In the genomic region with DNA sequence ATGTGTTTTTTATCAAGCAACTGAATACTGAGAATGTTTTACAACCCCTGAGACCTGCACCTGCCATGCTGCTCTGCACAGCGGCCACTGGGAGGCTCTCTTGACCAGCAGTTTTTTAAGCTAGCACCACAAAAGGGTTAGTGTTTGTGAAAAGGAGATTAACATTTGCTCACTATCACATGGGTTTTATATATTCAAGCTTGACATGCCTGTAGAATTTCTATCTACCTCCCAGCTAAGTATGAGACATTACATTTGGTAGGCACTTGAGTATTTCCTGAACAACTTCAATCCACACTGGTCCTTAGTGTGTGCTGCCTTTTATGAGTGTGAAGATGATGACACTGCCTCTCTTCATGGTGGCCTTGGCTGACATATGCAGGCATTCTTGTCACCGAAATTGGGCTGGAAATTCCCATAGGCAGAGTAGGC, we compare ENCODE assay signal across 8 cellular contexts.
DNase-seq lines count a peak whose midpoint lies in the region; ATAC-seq, FAIRE-seq and TF ChIP-seq lines count a peak whose summit lies in the region.

No MANE protein-coding gene starts in this region.

- H3K4me1 ChIP-seq in A549 (no peaks in the 10 kb centered on the region), stomach (peaks cover 0 to 12% (median 7%) of the 10 kb centered on the region in 4 donors)

- H3K4me2 ChIP-seq in A549 = no peak overlapping the region

- TF ChIP-seq POLR2A in A549 (IDR thresholded peaks at IDR 0.05; ENCODE audit: low read length) (no peak), stomach (IDR thresholded peaks at IDR 0.05) (no peak)

- 1% methylated on average over 2 of the region's 2 CpGs for WGBS in A549 (ENCODE audit: missing lambda C conversion rate)
- 18 to 36% (median 28%) methylated on average over 2 of the region's 2 CpGs for WGBS in stomach, 5 donors

- peak; percentile 73 for FAIRE-seq in A549 (lab: Jason Lieb, UNC)

- peak; percentile 68 to 77 for TF ChIP-seq RAD21 in A549 (conservative IDR thresholded peaks at IDR 0.05 in 1 of 2, IDR thresholded peaks at IDR 0.05 in 1 of 2)

- in situ Hi-C loops in GM13976 (cut with MboI; ENCODE audit: low sequenced_read_pairs, unreplicated experiment) = no loop called here

- no peaks in the 10 kb centered on the region for H3K9me3 ChIP-seq in A549
- no peaks in the 10 kb centered on the region for H3K9me3 ChIP-seq in stomach

- H3K27me3 ChIP-seq in stomach = no peaks in the 10 kb centered on the region

- H3K4me3 ChIP-seq in A549 (no peak overlapping the region), stomach (no peak overlapping the region)

- intact Hi-C loops in stomach (cut with DNase I; ENCODE audit: low total_unique reads) = loop anchor here (5.0 kb wide), 1 partner anchor 353 kb away; no protein-coding TSS in a partner anchor

- POLR2A ChIA-PET in A549 (lab: Yijun Ruan, JAX) = no interaction called here

- DNase-seq in A549 (ENCODE audit: low read depth in 1 of 2, low spot score in 1 of 2) (peak; percentile 10 to 44), GM13976 (ENCODE audit: low spot score) (no peak), RPMI7951 (ENCODE audit: low read depth) (peak; percentile 24), glomerular visceral epithelial cell (ENCODE audit: extremely low spot score) (peak; percentile 67), stomach (peak; percentile 43)
- DNase-seq in activated naive CD4-positive, alpha-beta T cell treated with anti-CD3 and anti-CD28 coated beads, Interleukin-2, amount 50 U/mL, for 16 hours = no peak
- DNase-seq in NK-92 treated with Interleukin-12 subunit alpha and Interleukin-12 subunit beta, amount 100 ng/mL, for 24 hours (lab: John Stamatoyannopoulos, UW) = no peak

- TF ChIP-seq CTCF in A549 (IDR thresholded peaks at IDR 0.05) (peak; percentile 45), GM13976 (IDR thresholded peaks at IDR 0.05; ENCODE audit: borderline replicate concordance, control extremely low read depth, extremely low read depth, insufficient read depth, missing control alignments) (peak; percentile 32), stomach (IDR thresholded peaks at IDR 0.05) (peak in 5 of 7 experiments; percentile 31 to 59 (median 53))

- ATAC-seq in A549 = peak; percentile 56 to 80; a peak in 4 of 6 replicates
- ATAC-seq in GM21723 (IDR thresholded peaks at IDR 0.05; ENCODE audit: unreplicated experiment) = no peak

- H3K36me3 ChIP-seq in stomach = no peaks in the 10 kb centered on the region

- TF ChIP-seq EP300 in A549 (IDR thresholded peaks at IDR 0.05) (no peak), stomach (IDR thresholded peaks at IDR 0.05) (no peak)

- CTCF ChIA-PET in A549 (lab: Yijun Ruan, JAX) = interaction anchor here (0.6 to 7.4 kb wide), 15 partner anchors 8 to 1623 kb away, joined by 3 to 48 read pairs (median 3); no protein-coding TSS in a partner anchor

- no peak overlapping the region for H3K27ac ChIP-seq in A549
- no peak overlapping the region for H3K27ac ChIP-seq in stomach

TF ChIP-seq in A549, 52 proteins besides CTCF, POLR2A, EP300 and RAD21:
- no peak for TF ChIP-seq PHF8 (IDR thresholded peaks at IDR 0.05; ENCODE audit: borderline replicate concordance, low read depth)
- no peak for TF ChIP-seq HDAC2 (IDR thresholded peaks at IDR 0.05)
- no peak for TF ChIP-seq NPAS2 (CRISPR knock-in tag; IDR thresholded peaks at IDR 0.05; ENCODE audit: borderline replicate concordance)
- TF ChIP-seq, protein P1, sequence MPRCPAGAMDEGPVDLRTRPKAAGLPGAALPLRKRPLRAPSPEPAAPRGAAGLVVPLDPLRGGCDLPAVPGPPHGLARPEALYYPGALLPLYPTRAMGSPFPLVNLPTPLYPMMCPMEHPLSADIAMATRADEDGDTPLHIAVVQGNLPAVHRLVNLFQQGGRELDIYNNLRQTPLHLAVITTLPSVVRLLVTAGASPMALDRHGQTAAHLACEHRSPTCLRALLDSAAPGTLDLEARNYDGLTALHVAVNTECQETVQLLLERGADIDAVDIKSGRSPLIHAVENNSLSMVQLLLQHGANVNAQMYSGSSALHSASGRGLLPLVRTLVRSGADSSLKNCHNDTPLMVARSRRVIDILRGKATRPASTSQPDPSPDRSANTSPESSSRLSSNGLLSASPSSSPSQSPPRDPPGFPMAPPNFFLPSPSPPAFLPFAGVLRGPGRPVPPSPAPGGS (IDR thresholded peaks at IDR 0.05) = no peak
- TF ChIP-seq NR3C1 (IDR thresholded peaks at IDR 0.05) = no peak
- peak; percentile 63 for TF ChIP-seq SMC3 (IDR thresholded peaks at IDR 0.05)
- no peak for TF ChIP-seq KDM5A (IDR thresholded peaks at IDR 0.05)
- TF ChIP-seq CHD2 (IDR thresholded peaks at IDR 0.05; ENCODE audit: low read length, partially characterized antibody) = no peak

Comparison
In these comparisons a context has a peak if more than half of its experiments do, and no peak if none do; other contexts are left out.
1. DNase-seq: peak in A549 (2 of 2), RPMI7951 (single experiment), glomerular visceral epithelial cell (single experiment) and stomach (single experiment); none in GM13976 (single experiment), activated naive CD4-positive, alpha-beta T cell treated with anti-CD3 and anti-CD28 coated beads, Interleukin-2, amount 50 U/mL, for 16 hours (single experiment) and NK-92 treated with Interleukin-12 subunit alpha and Interleukin-12 subunit beta, amount 100 ng/mL, for 24 hours (single experiment).
2. Peak in every context shown above with its lines, with median percentiles within 50 percentile points of each other: CTCF ChIP-seq.